In genomic region chr13:21014139-21014665, GRCh38 we compare ENCODE assay signal across 11 cellular contexts. TPM values are rescaled to one million over a fixed set of nuclear protein-coding genes. Genes with fewer than 3 reads are reported as not detected.
A peak's percentile ranks its signal among the peaks of the same experiment; 100 is the strongest.
DNase-seq lines count a peak whose midpoint lies in the region; ATAC-seq and TF ChIP-seq lines count a peak whose summit lies in the region.
"Had no signal": no experiment of that assay in that cellular context is flagged by ENCODE, and none has a peak within 500 bp of the region (broad histone marks: within the 10 kb centered on the region; RNA-seq: fewer than 3 reads in every experiment).

No MANE protein-coding gene starts in this region.

- H3K27me3 ChIP-seq in IMR-90 (ENCODE audit: control insufficient read depth, insufficient read depth, low read length) (no peaks in the 10 kb centered on the region), brain microvascular endothelial cell (replicated peaks) (no peaks in the 10 kb centered on the region), stomach (no peaks in the 10 kb centered on the region)

- H3K27ac ChIP-seq in IMR-90 (ENCODE audit: insufficient read depth, low read length), result peak overlapping the region; percentile 98
- H3K27ac ChIP-seq in brain microvascular endothelial cell, result peak overlapping the region; percentile 90
- H3K27ac ChIP-seq in stomach, result peak overlapping the region; percentile 27 to 79 (median 36)

- peak overlapping the region; percentile 72; the same call in 1 of the 2 replicates for H3K14ac ChIP-seq in IMR-90 (replicated peaks; ENCODE audit: low read depth, low read length)

- H2BK5ac ChIP-seq in IMR-90 (ENCODE audit: low read depth, low read length, poor library complexity, severe bottlenecking), result peak overlapping the region; percentile 84

- H3K36me3 ChIP-seq in IMR-90 (ENCODE audit: control insufficient read depth, insufficient read depth, low read length), result peaks cover 8% of the 10 kb centered on the region; the same call in 1 of the 2 replicates
- no peaks in the 10 kb centered on the region for H3K36me3 ChIP-seq in brain microvascular endothelial cell (replicated peaks)
- H3K36me3 ChIP-seq in stomach, result no peaks in the 10 kb centered on the region

- POLR2A ChIA-PET in IMR-90 (lab: Charles Lee; ENCODE audit: unreplicated experiment), result interaction anchor here (1.5 kb wide), 1 partner anchor 55 kb away, joined by 4 read pairs; no protein-coding TSS in a partner anchor

- H3K4ac ChIP-seq in IMR-90 (ENCODE audit: low read depth, low read length), result peak overlapping the region; percentile 78

- TF ChIP-seq CTCF in IMR-90 (conservative IDR thresholded peaks at IDR 0.05; ENCODE audit: low read depth, low read length) (no peak), brain microvascular endothelial cell (IDR thresholded peaks at IDR 0.05; ENCODE audit: low read depth, low read length, missing control alignments) (no peak), stomach (IDR thresholded peaks at IDR 0.05) (no peak)

- peaks cover 46% of the 10 kb centered on the region for H3K9me1 ChIP-seq in IMR-90 (ENCODE audit: insufficient read depth, low read length)

- CTCF ChIA-PET in IMR-90 (lab: Yijun Ruan, JAX), result no interaction called here

- in situ Hi-C loops in IMR-90 (cut with MboI; ENCODE audit: low sequenced_read_pairs), result loop anchor here (10.0 kb wide), 1 partner anchor 61 kb away; no protein-coding TSS in a partner anchor
- in situ Hi-C loops in brain microvascular endothelial cell (cut with HindIII; ENCODE audit: low pct_ligation_motif_present, low sequenced_read_pairs), result no loop called here

- peak overlapping the region; percentile 71 for H4K91ac ChIP-seq in IMR-90 (ENCODE audit: insufficient read depth, low read depth, low read length)

- dilution Hi-C loops in IMR-90 (cut with HindIII; ENCODE audit: low sequenced_read_pairs, unreplicated experiment), result no loop called here

- ATAC-seq in IMR-90 (ENCODE audit: low read depth) (no peak; the same call in 1 of the 2 replicates), HG02763 (IDR thresholded peaks at IDR 0.05; ENCODE audit: unreplicated experiment) (no peak)

- peak overlapping the region; percentile 87; the same call in 1 of the 2 replicates for H2AK5ac ChIP-seq in IMR-90 (ENCODE audit: low read depth, low read length)

- WGBS in IMR-90 (ENCODE audit: extremely low coverage in 2 of 2, insufficient read length in 1 of 2), 2 experiments, result 33% methylated on average over 2 of the region's 8 CpGs; no CpG with 5 or more reads in 1 of the 2 experiments
- 53 to 68% (median 66%) methylated on average over 8 of the region's 8 CpGs for WGBS in stomach, 5 donors

- H2BK15ac ChIP-seq in IMR-90 (ENCODE audit: low read depth, low read length), result peak overlapping the region; percentile 57; the same call in 1 of the 3 replicates

- H2BK20ac ChIP-seq in IMR-90 (ENCODE audit: low read depth, low read length), result peak overlapping the region; percentile 70

- peak overlapping the region; percentile 76 for H4K5ac ChIP-seq in IMR-90 (ENCODE audit: low read depth, low read length)

- H3K9ac ChIP-seq in IMR-90 (ENCODE audit: low read depth, low read length), result peak overlapping the region; percentile 56

- H4K20me1 ChIP-seq in IMR-90 (ENCODE audit: insufficient read depth, low read length), result peaks cover 91% of the 10 kb centered on the region

- TF ChIP-seq RAD21 in IMR-90 (IDR thresholded peaks at IDR 0.05; ENCODE audit: low read length), result no peak

- H3K4me3 ChIP-seq in IMR-90 (ENCODE audit: insufficient read depth, low read depth, low read length), result no peak overlapping the region
- H3K4me3 ChIP-seq in brain microvascular endothelial cell (ENCODE audit: low read depth, low read length), result no peak overlapping the region
- no peak overlapping the region for H3K4me3 ChIP-seq in stomach
- H3K4me3 ChIP-seq: mucosa of descending colon had no signal

- DNase-seq in IMR-90 (no peak), brain microvascular endothelial cell (no peak), medulla oblongata (ENCODE audit: extremely low spot score) (peak; percentile 46), stomach (no peak), T-helper 9 cell (no peak), CD1c-positive myeloid dendritic cell (ENCODE audit: extremely low spot score) (no peak)
- DNase-seq: DND-41; MM.1S; mucosa of descending colon; stimulated activated naive CD4-positive, alpha-beta T cell had no signal

- BruUV-seq in IMR-90 (replicated peaks; lab: Mats Ljungman, UMichigan), result no TSS peak

- peak overlapping the region in 1 of 2 experiments; percentile 51; a peak in 2 of 4 replicates for H4K8ac ChIP-seq in IMR-90 (ENCODE audit: low read depth in 2 of 2, low read length in 2 of 2)

- H2AK9ac ChIP-seq in IMR-90 (replicated peaks; ENCODE audit: low read depth, low read length, poor library complexity), result no peak overlapping the region

- H3K4me1 ChIP-seq in IMR-90 (ENCODE audit: control insufficient read depth, insufficient read depth, low read length) (peaks cover 44% of the 10 kb centered on the region), stomach (peaks cover 45 to 86% (median 67%) of the 10 kb centered on the region in 4 donors)

- no peaks in the 10 kb centered on the region for H3K9me3 ChIP-seq in IMR-90 (ENCODE audit: control insufficient read depth, insufficient read depth, low read length)
- no peaks in the 10 kb centered on the region for H3K9me3 ChIP-seq in stomach
- H3K9me3 ChIP-seq: mucosa of descending colon had no signal

- TF ChIP-seq EP300 in stomach (IDR thresholded peaks at IDR 0.05), result no peak

- intact Hi-C loops in IMR-90 (cut with micrococcal nuclease), result loop anchor here (2.0 kb wide), 2 partner anchors 17 to 31 kb away; no protein-coding TSS in a partner anchor
- intact Hi-C loops in stomach (cut with DNase I; ENCODE audit: low total_unique reads), result loop anchor here (10.0 kb wide), 1 partner anchor 51 kb away; the partner anchor contains the start of gene LATS2

- peak overlapping the region; percentile 54; the same call in 1 of the 2 replicates for H3K56ac ChIP-seq in IMR-90 (ENCODE audit: extremely low read depth, insufficient read depth, low read length)

- peak overlapping the region; percentile 77 for H3K23ac ChIP-seq in IMR-90 (ENCODE audit: low read depth, low read length)

- no peak overlapping the region for H2AFZ ChIP-seq in IMR-90 (replicated peaks; ENCODE audit: low read length, poor library complexity)

- peak overlapping the region; percentile 64 for H3K4me2 ChIP-seq in IMR-90 (ENCODE audit: low read depth, low read length)

- H3K79me1 ChIP-seq in IMR-90 (ENCODE audit: low read depth in 1 of 2, low read length in 2 of 2), result peaks cover 19 to 87% of the 10 kb centered on the region in 2 experiments

- TF ChIP-seq POLR2A in IMR-90 (IDR thresholded peaks at IDR 0.05; ENCODE audit: low read depth, low read length), result no peak; the same call in 1 of the 2 replicates
- TF ChIP-seq POLR2A in stomach (IDR thresholded peaks at IDR 0.05), result no peak

- H3K18ac ChIP-seq in IMR-90 (ENCODE audit: low read depth, low read length), result peak overlapping the region; percentile 87

- peak overlapping the region; percentile 83 for H2BK120ac ChIP-seq in IMR-90 (ENCODE audit: low read depth, low read length)

TF ChIP-seq in IMR-90, 13 proteins besides CTCF, POLR2A, EP300 and RAD21:
- no peak for TF ChIP-seq CEBPB (IDR thresholded peaks at IDR 0.05; ENCODE audit: low read depth, low read length)
TF ChIP-seq in IMR-90: peak in this region for 0.

RNA-seq across cellular contexts. Expression of gene LATS2, which starts 47.2 kb away (rescaled TPM):
- total RNA-seq in IMR-90 (2012; rRNA removed), result 12.7 and 16.4 TPM in 2 replicates
- polyA plus RNA-seq in IMR-90 (2012; rRNA removed), result 22.4 and 36.9 TPM in 2 replicates
- 18.2 and 24.6 TPM in 2 replicates for polyA plus RNA-seq in IMR-90 (2012; cell fraction: cytosol; rRNA removed)
- polyA plus RNA-seq in IMR-90 (2012; cell fraction: nucleus; rRNA removed; ENCODE audit: low replicate concordance), result 41.2 and 51.8 TPM in 2 replicates
- total RNA-seq in stomach, result 10 to 100 TPM in 3 of 5 donors, 1 to 10 TPM in 2; 4.7 to 21.4 (median 13.5) TPM
- 1 to 10 TPM; 3.4 to 6.7 (median 5.0) TPM for polyA plus RNA-seq in stomach

Comparison
In these comparisons a context has a peak if more than half of its experiments do, and no peak if none do; other contexts are left out.
1. H3K27ac ChIP-seq: peak in every context shown above with its lines; median percentile 98 in IMR-90; 90 in brain microvascular endothelial cell; 36 in stomach.